18 cellular contexts compared by ENCODE assay signal in genomic region chr6:77366798-77367197, GRCh38.
"Had no signal": no experiment of that assay in that cellular context is flagged by ENCODE, and none has a peak within 500 bp of the region (broad histone marks: within the 10 kb centered on the region; RNA-seq: fewer than 3 reads in every experiment).

No MANE protein-coding gene starts in this region.

- H3K4me1 Mint-ChIP-seq: memory B cell had no signal

- H3K27ac Mint-ChIP-seq: memory B cell; natural killer cell treated with Interleukin-12 subunit alpha and Interleukin-12 subunit beta and Interleukin-15 and Interleukin-18, amount 100 ng/mL, for 72 hours; progenitor cell of endocrine pancreas had no signal

- H3K27ac ChIP-seq: esophagus squamous epithelium, foreskin keratinocyte, pancreas, uterus had no signal

- H3K36me3 ChIP-seq: esophagus squamous epithelium, pancreas, uterus had no signal

- H3K27me3 Mint-ChIP-seq: memory B cell; natural killer cell treated with Interleukin-12 subunit alpha and Interleukin-12 subunit beta and Interleukin-15 and Interleukin-18, amount 100 ng/mL, for 72 hours; progenitor cell of endocrine pancreas had no signal

- H3K9me3 ChIP-seq: pancreas, uterus had no signal

- H3K4me3 ChIP-seq: esophagus squamous epithelium, pancreas, smooth muscle cell, uterus had no signal

- ATAC-seq: foreskin keratinocyte; natural killer cell treated with Interleukin-12 subunit alpha and Interleukin-12 subunit beta and Interleukin-15 and Interleukin-18, amount 100 ng/mL, for 72 hours; pancreas; right cardiac atrium had no signal

- H3K4me1 ChIP-seq: esophagus squamous epithelium, pancreas, uterus had no signal

- H3K36me3 Mint-ChIP-seq: memory B cell had no signal

- FAIRE-seq: pancreas had no signal

- H3K4me3 Mint-ChIP-seq: memory B cell; natural killer cell treated with Interleukin-12 subunit alpha and Interleukin-12 subunit beta and Interleukin-15 and Interleukin-18, amount 100 ng/mL, for 72 hours had no signal

- DNase-seq: effector memory CD4-positive, alpha-beta T cell; esophagus squamous epithelium; foreskin keratinocyte; head of caudate nucleus; hippocampal formation; kidney glomerular epithelial cell; midbrain; occipital lobe; pancreas; right cardiac atrium; stimulated activated CD4-positive, alpha-beta T cell treated with anti-CD3 and anti-CD28 coated beads, Interleukin-2, amount 100 ng/mL, for 48 hours; stimulated activated naive CD4-positive, alpha-beta T cell treated with Interleukin-2 at 50 U/mL for 16 hours; trophoblast cell; uterus had no signal

- H3K27me3 ChIP-seq: esophagus squamous epithelium, foreskin keratinocyte, pancreas, uterus had no signal
